In the genomic region with DNA sequence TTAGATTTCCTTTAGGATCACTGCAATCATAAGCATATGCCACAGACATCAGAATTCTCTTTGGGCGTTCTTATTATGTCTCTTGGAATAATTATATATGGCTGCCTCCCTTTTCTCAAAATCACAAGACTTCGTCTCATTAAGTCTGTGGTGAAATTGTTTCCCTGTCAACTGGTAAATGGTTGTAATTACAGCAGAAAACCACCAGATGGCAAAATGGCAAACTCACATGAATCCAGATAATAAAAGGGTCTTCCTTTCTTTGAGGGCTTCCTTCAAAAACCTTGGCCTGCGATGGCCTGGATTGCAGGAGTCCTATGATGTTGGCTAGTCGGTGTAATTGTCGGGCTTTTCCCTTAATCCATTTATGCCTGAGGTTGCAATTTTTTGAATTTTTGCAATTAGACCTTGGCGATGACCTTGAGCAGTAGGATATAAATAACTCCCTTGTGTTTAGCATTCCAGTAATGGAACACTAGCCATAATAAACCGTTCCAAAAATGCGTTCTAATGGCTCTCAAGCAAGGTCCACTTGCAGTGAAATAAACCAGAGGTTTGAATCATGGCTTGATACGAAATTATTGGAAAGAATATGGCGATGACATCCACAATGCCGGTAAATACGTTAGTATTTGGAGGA, we compare ENCODE assay signal across 8 cellular contexts.
DNase-seq lines count a peak whose midpoint lies in the region; ATAC-seq, FAIRE-seq and TF ChIP-seq lines count a peak whose summit lies in the region.

No MANE protein-coding gene starts in this region.

- peak; percentile 13 to 40 (median 37); a peak in 3 of 6 replicates for TF ChIP-seq CTCF in K562 (IDR thresholded peaks at IDR 0.05 in 2 of 3, conservative IDR thresholded peaks at IDR 0.05 in 1 of 3; ENCODE audit: insufficient read depth in 2 of 3, low read depth in 1 of 3, low read length in 3 of 3)

- H3K27me3 ChIP-seq in K562 (ENCODE audit: control insufficient read depth in 2 of 2, insufficient read depth in 2 of 2, low read length in 2 of 2), result no peaks in the 10 kb centered on the region

- ATAC-seq in GM19395 (IDR thresholded peaks at IDR 0.05; ENCODE audit: unreplicated experiment) (peak; percentile 67), K562 (no peak), HG03196 (IDR thresholded peaks at IDR 0.05; ENCODE audit: unreplicated experiment) (no peak), HG02571 (IDR thresholded peaks at IDR 0.05; ENCODE audit: unreplicated experiment) (no peak)

- POLR2A ChIA-PET in K562 (lab: Yijun Ruan, JAX), result no interaction called here

- no peaks in the 10 kb centered on the region for H3K36me3 ChIP-seq in K562 (ENCODE audit: control insufficient read depth, insufficient read depth, low read length)

- CTCF ChIA-PET in K562 (lab: Yijun Ruan, JAX; ENCODE audit: low intra/inter-chr PET ratio), result interaction anchor here (1.1 to 1.2 kb wide), 2 partner anchors 551 to 560 kb away, joined by 3 to 4 read pairs; no protein-coding TSS in a partner anchor

- no peak overlapping the region for H3K27ac ChIP-seq in K562 (ENCODE audit: extremely low read depth, low read depth, low read length)

- in situ Hi-C loops in K562 (cut with MboI), result loop anchor here (25.0 kb wide), 1 partner anchor 544 kb away; no protein-coding TSS in a partner anchor

- no peak for TF ChIP-seq EP300 in K562 (IDR thresholded peaks at IDR 0.05; ENCODE audit: low read length)

- H3K4me2 ChIP-seq in K562 (ENCODE audit: insufficient read depth, low read length), result no peak overlapping the region

- H3K9me3 ChIP-seq in K562 (replicated peaks; ENCODE audit: control insufficient read depth, insufficient read depth, low read depth, low read length), result no peaks in the 10 kb centered on the region

- WGBS in K562 (ENCODE audit: insufficient coverage, low coverage, missing lambda C conversion rate), result 0% methylated on average over 11 of the region's 12 CpGs

- no peaks in the 10 kb centered on the region for H4K20me1 ChIP-seq in K562 (replicated peaks; ENCODE audit: control insufficient read depth, insufficient read depth, low read length)

- H3K4me1 ChIP-seq in K562 (replicated peaks in 1 of 2; ENCODE audit: control insufficient read depth in 2 of 2, insufficient read depth in 2 of 2, low read length in 2 of 2), result no peaks in the 10 kb centered on the region

- H3K9ac ChIP-seq in K562 (ENCODE audit: insufficient read depth in 1 of 2, low read depth in 2 of 2, low read length in 2 of 2), result no peak overlapping the region

- FAIRE-seq in K562 (lab: Jason Lieb, UNC), result no peak

- no peaks in the 10 kb centered on the region for H3K79me2 ChIP-seq in K562 (ENCODE audit: control insufficient read depth, insufficient read depth, low read length)

- no TSS peak for BruUV-seq in K562 (replicated peaks; lab: Mats Ljungman, UMichigan)

- H3K4me3 ChIP-seq in K562, result no peak overlapping the region

- no peak overlapping the region for H2AFZ ChIP-seq in K562 (ENCODE audit: low read depth, low read length)

- no peak for TF ChIP-seq POLR2A in K562 (conservative IDR thresholded peaks at IDR 0.05)

- TF ChIP-seq RAD21 in K562 (CRISPR knock-in tag; conservative IDR thresholded peaks at IDR 0.05 in 1 of 2, IDR thresholded peaks at IDR 0.05 in 1 of 2), result peak; percentile 38 to 45; a peak in 3 of 4 replicates

- peak; percentile 39 for DNase-seq in COLO829 (ENCODE audit: low spot score)
- DNase-seq in NCI-H146 treated with DMSO at 0.1 percent for 48 hours (lab: John Stamatoyannopoulos, UW; ENCODE audit: unreplicated experiment), result peak; percentile 10
- DNase-seq in K562 (ENCODE audit: extremely low read depth in 1 of 4, low spot score in 3 of 4), result peak in 2 of 4 experiments; percentile 7 to 14
- DNase-seq in kidney glomerular epithelial cell (lab: John Stamatoyannopoulos, UW), result peak; percentile 18
- DNase-seq in OCI-M2 (lab: John Stamatoyannopoulos, UW; ENCODE audit: unreplicated experiment), result no peak

- no peaks in the 10 kb centered on the region for H3K9me1 ChIP-seq in K562 (ENCODE audit: control insufficient read depth, insufficient read depth, low read length)

- intact Hi-C loops in K562 (cut with micrococcal nuclease), result loop anchor here (10.0 kb wide), 1 partner anchor 557 kb away; no protein-coding TSS in a partner anchor

TF ChIP-seq in K562, 482 proteins besides CTCF, POLR2A, EP300 and RAD21:
- TF ChIP-seq TEAD2 (tag; IDR thresholded peaks at IDR 0.05) (no peak), ESRRA (IDR thresholded peaks at IDR 0.05; ENCODE audit: borderline replicate concordance, low read depth) (0 out of 2 replicates have a peak, but pooled peaks have one; percentile 35)
